In the genomic region with DNA sequence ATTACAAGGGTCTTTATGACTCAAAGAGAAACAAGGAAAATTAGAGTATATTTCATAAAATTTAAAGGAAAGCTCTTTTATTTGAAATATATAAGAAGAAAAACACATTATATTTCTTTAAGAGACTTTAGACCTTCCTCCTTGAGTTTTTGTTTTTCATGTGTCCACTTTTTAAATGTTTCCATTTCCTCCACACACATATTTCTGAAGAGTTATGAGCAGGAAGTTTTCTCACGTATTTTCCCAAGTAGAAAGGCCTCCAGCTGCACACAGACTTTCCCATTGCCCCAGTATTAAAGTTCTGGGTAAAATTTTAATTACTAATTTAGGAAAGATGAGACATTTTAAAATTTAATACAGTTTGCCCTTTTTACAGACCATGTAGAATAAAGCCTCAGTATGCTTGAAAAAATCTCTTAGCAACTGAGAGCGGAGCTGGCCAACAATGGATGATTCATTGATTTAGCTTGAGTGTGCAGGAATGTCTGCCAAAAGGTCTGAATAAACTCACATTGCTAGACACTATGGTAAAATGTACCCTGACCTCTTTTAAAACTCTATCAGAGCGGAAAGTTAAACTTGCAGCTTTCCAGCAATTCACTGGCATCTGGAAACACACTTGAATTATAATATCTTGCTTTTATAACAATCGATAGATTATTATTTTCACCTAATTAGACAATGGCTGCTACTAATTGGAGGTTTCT, we compare ENCODE assay signal across 1 cellular context.
TF ChIP-seq lines count a peak whose summit lies in the region.

No MANE protein-coding gene starts in this region.

TF ChIP-seq in liver, 16 proteins besides CTCF, POLR2A, EP300 and RAD21 (continued from another document):
- TF ChIP-seq, protein P1, sequence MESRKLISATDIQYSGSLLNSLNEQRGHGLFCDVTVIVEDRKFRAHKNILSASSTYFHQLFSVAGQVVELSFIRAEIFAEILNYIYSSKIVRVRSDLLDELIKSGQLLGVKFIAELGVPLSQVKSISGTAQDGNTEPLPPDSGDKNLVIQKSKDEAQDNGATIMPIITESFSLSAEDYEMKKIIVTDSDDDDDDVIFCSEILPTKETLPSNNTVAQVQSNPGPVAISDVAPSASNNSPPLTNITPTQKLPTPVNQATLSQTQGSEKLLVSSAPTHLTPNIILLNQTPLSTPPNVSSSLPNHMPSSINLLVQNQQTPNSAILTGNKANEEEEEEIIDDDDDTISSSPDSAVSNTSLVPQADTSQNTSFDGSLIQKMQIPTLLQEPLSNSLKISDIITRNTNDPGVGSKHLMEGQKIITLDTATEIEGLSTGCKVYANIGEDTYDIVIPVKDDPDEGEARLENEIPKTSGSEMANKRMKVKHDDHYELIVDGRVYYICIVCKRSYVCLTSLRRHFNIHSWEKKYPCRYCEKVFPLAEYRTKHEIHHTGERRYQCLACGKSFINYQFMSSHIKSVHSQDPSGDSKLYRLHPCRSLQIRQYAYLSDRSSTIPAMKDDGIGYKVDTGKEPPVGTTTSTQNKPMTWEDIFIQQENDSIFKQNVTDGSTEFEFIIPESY (IDR thresholded peaks at IDR 0.05), result peak; percentile 23
- TF ChIP-seq FOXA1 (IDR thresholded peaks at IDR 0.05) (peak; percentile 36), TAF1 (conservative IDR thresholded peaks at IDR 0.05) (no peak), YY1 (IDR thresholded peaks at IDR 0.05) (peak; percentile 92), JUND (IDR thresholded peaks at IDR 0.05) (peak; percentile 84 to 89), EGR1 (IDR thresholded peaks at IDR 0.05; ENCODE audit: low read depth in 2 of 2) (peak in 1 of 2 donors; percentile 50)
